13 cellular contexts compared by ENCODE assay signal in genomic region chr2:160561551-160562280, GRCh38.
DNase-seq lines count a peak whose midpoint lies in the region; ATAC-seq and TF ChIP-seq lines count a peak whose summit lies in the region.
"Had no signal": no experiment of that assay in that cellular context is flagged by ENCODE, and none has a peak within 500 bp of the region (broad histone marks: within the 10 kb centered on the region; RNA-seq: fewer than 3 reads in every experiment).

No MANE protein-coding gene starts in this region.

- POLR2A ChIA-PET in PC-3 (lab: Charles Lee; ENCODE audit: unreplicated experiment): no interaction called here

- H3K27ac ChIP-seq in GM23248 (peak overlapping the region; percentile 26), PC-3 (ENCODE audit: low read length) (peak overlapping the region; percentile 93), esophagus squamous epithelium (peak overlapping the region in 3 of 4 donors; percentile 9 to 26 (median 26))
- no peak overlapping the region for H3K27ac ChIP-seq in effector memory CD4-positive, alpha-beta T cell (ENCODE audit: insufficient read depth, low read length, poor library complexity, severe bottlenecking)

- peak overlapping the region; percentile 1 for H3K4me2 ChIP-seq in GM23248 (ENCODE audit: unreplicated experiment)
- H3K4me2 ChIP-seq in PC-3 (ENCODE audit: low read length): peak overlapping the region; percentile 70

- H4K20me1 ChIP-seq in GM23248 (ENCODE audit: insufficient read depth) (no peaks in the 10 kb centered on the region), PC-3 (ENCODE audit: low read length) (no peaks in the 10 kb centered on the region)

- H3K9me3 ChIP-seq in GM23248 (ENCODE audit: low read depth): no peaks in the 10 kb centered on the region
- no peaks in the 10 kb centered on the region for H3K9me3 ChIP-seq in PC-3 (ENCODE audit: low read length)
- peaks cover 0 to 5% (median 0%) of the 10 kb centered on the region in 3 donors for H3K9me3 ChIP-seq in esophagus squamous epithelium
- H3K9me3 ChIP-seq in effector memory CD4-positive, alpha-beta T cell (ENCODE audit: control insufficient read depth, low read length): no peaks in the 10 kb centered on the region

- H3K79me2 ChIP-seq in GM23248 (ENCODE audit: insufficient read depth): no peaks in the 10 kb centered on the region
- no peaks in the 10 kb centered on the region for H3K79me2 ChIP-seq in PC-3 (ENCODE audit: low read length)

- H2AFZ ChIP-seq in GM23248: peak overlapping the region; percentile 17; the same call in 1 of the 2 replicates
- no peak overlapping the region for H2AFZ ChIP-seq in PC-3 (ENCODE audit: low read length)

- TF ChIP-seq POLR2A in esophagus squamous epithelium (IDR thresholded peaks at IDR 0.05): no peak

- TF ChIP-seq CTCF in PC-3 (conservative IDR thresholded peaks at IDR 0.05; ENCODE audit: low read depth, low read length): no peak
- no peak for TF ChIP-seq CTCF in esophagus squamous epithelium (IDR thresholded peaks at IDR 0.05)
- TF ChIP-seq CTCF in retinal pigment epithelial cell (conservative IDR thresholded peaks at IDR 0.05; ENCODE audit: low read depth, low read length): no peak

- peak; percentile 81 for ATAC-seq in PC-3
- no peak for ATAC-seq in HG03108 (IDR thresholded peaks at IDR 0.05; ENCODE audit: unreplicated experiment)

- H3K9me2 ChIP-seq in GM23248 (ENCODE audit: insufficient read depth): no peaks in the 10 kb centered on the region
- no peaks in the 10 kb centered on the region for H3K9me2 ChIP-seq in PC-3 (replicated peaks; ENCODE audit: low read length)

- H3K27me3 ChIP-seq in GM23248 (replicated peaks; ENCODE audit: insufficient read depth) (no peaks in the 10 kb centered on the region), PC-3 (ENCODE audit: low read length) (no peaks in the 10 kb centered on the region), esophagus squamous epithelium (no peaks in the 10 kb centered on the region)
- no peaks in the 10 kb centered on the region for H3K27me3 ChIP-seq in effector memory CD4-positive, alpha-beta T cell (replicated peaks; ENCODE audit: control insufficient read depth, insufficient read depth, low read length, poor library complexity, severe bottlenecking)

- 65 to 73% methylated on average over 4 of the region's 4 CpGs for WGBS in GM23248 (ENCODE audit: low coverage in 1 of 2, low lambda C conversion rate in 2 of 2, missing lambda C conversion rate in 2 of 2), 2 experiments
- WGBS in esophagus squamous epithelium, 2 donors: 27 to 48% methylated on average over 3 to 4 of the region's 4 CpGs

- in situ Hi-C loops in GM23248 (cut with MboI): no loop called here

- H3K4me1 ChIP-seq in GM23248 (ENCODE audit: insufficient read depth) (peaks cover 18% of the 10 kb centered on the region), PC-3 (ENCODE audit: insufficient read depth, low read length) (peaks cover 30% of the 10 kb centered on the region), esophagus squamous epithelium (peaks cover 0 to 16% (median 0%) of the 10 kb centered on the region in 3 donors)
- H3K4me1 ChIP-seq in effector memory CD4-positive, alpha-beta T cell (ENCODE audit: control insufficient read depth, insufficient read depth, low read length, poor library complexity, severe bottlenecking): no peaks in the 10 kb centered on the region

- no TSS peak for BruUV-seq in PC-3 (replicated peaks; lab: Mats Ljungman, UMichigan)

- intact Hi-C loops in PC-3 (cut with micrococcal nuclease): loop anchor here (1.0 to 5.0 kb wide), 2 partner anchors 22 to 69 kb away; partner anchors contain the start of gene RBMS1
- intact Hi-C loops in esophagus squamous epithelium (cut with DNase I): no loop called here

- H3K36me3 ChIP-seq in GM23248 (ENCODE audit: low read depth) (no peaks in the 10 kb centered on the region), PC-3 (ENCODE audit: low read depth, low read length) (no peaks in the 10 kb centered on the region), esophagus squamous epithelium (no peaks in the 10 kb centered on the region)
- H3K36me3 ChIP-seq in effector memory CD4-positive, alpha-beta T cell (ENCODE audit: control insufficient read depth, insufficient read depth, low read length): no peaks in the 10 kb centered on the region

- DNase-seq in GM23248 (peak; percentile 55), PC-3 (peak; percentile 95), esophagus squamous epithelium (lab: John Stamatoyannopoulos, UW) (no peak), retinal pigment epithelial cell (ENCODE audit: low read depth) (peak; percentile 72), iPS-NIHi7 (ENCODE audit: extremely low spot score) (no peak), NCI-H2107 (lab: John Stamatoyannopoulos, UW) (no peak)
- no peak for DNase-seq in effector memory CD4-positive, alpha-beta T cell
- DNase-seq: activated CD4-positive, alpha-beta memory T cell treated with anti-CD3 and anti-CD28 coated beads, Interleukin-2, amount 10 ng/mL, durations not matched to agents 7 days and 5 days; activated naive CD8-positive, alpha-beta T cell treated with anti-CD3 and anti-CD28 coated beads for 36 hours; islet precursor cell; nucleus accumbens; stimulated activated CD4-positive, alpha-beta T cell treated with anti-CD3 and anti-CD28 coated beads, Interleukin-4, amount 100 ng/mL, for 1 hour had no signal

- H3K4me3 ChIP-seq in GM23248: no peak overlapping the region
- H3K4me3 ChIP-seq in PC-3 (ENCODE audit: low read length): peak overlapping the region; percentile 28; the same call in 1 of the 2 replicates
- no peak overlapping the region for H3K4me3 ChIP-seq in esophagus squamous epithelium
- H3K4me3 ChIP-seq in retinal pigment epithelial cell (ENCODE audit: low read length): no peak overlapping the region
- no peak overlapping the region for H3K4me3 ChIP-seq in effector memory CD4-positive, alpha-beta T cell (ENCODE audit: insufficient read depth, low read depth, low read length, poor library complexity, severe bottlenecking)

- H3F3A ChIP-seq in GM23248 (ENCODE audit: insufficient read depth): peaks cover 23% of the 10 kb centered on the region; the same call in 1 of the 2 replicates
- peaks cover 9% of the 10 kb centered on the region for H3F3A ChIP-seq in PC-3 (ENCODE audit: low read length, unreplicated experiment)

- H3K9ac ChIP-seq in GM23248 (no peak overlapping the region), PC-3 (ENCODE audit: low read length) (peak overlapping the region; percentile 61)

- CTCF ChIA-PET in PC-3 (lab: Charles Lee): interaction anchor here (0.6 kb wide), 1 partner anchor 525 kb away, joined by 7 read pairs; no protein-coding TSS in a partner anchor

Comparison
In these comparisons a context has a peak if more than half of its experiments do, and no peak if none do; other contexts are left out.
1. DNase-seq: peak in GM23248 (single experiment), PC-3 (single experiment) and retinal pigment epithelial cell (single experiment); none in esophagus squamous epithelium (single experiment), effector memory CD4-positive, alpha-beta T cell (0 of 3), iPS-NIHi7 (single experiment) and NCI-H2107 (single experiment).